ENCODE assay signal across 10 cellular contexts in genomic region chr9:131672451-131672850, GRCh38.
DNase-seq lines count a peak whose midpoint lies in the region; ATAC-seq and TF ChIP-seq lines count a peak whose summit lies in the region.
"Had no signal": no experiment of that assay in that cellular context is flagged by ENCODE, and none has a peak within 500 bp of the region (broad histone marks: within the 10 kb centered on the region; RNA-seq: fewer than 3 reads in every experiment).

No MANE protein-coding gene starts in this region.

- peaks cover 99% of the 10 kb centered on the region for H3K4me1 Mint-ChIP-seq in activated T-cell treated with anti-CD3 and anti-CD28 coated beads, Interleukin-2, amount 50 U/mL, for 24 hours (ENCODE audit: low read depth)
- peaks cover 83% of the 10 kb centered on the region for H3K4me1 Mint-ChIP-seq in activated T-helper 2 cell treated with anti-CD3 and anti-CD28 coated beads, Interferon-gamma antibody, Interleukin-2, Interleukin-4, amounts not matched to agents 10 μg/mL and 5 μg/mL and 100 μg/mL, durations not matched to agents 14 hours and 24 hours and 36 hours (ENCODE audit: low read depth)

- peaks cover 45 to 96% of the 10 kb centered on the region in 2 donors for H3K4me1 ChIP-seq in thyroid gland

- no peak for TF ChIP-seq POLR2A in thyroid gland (IDR thresholded peaks at IDR 0.05)

- intact Hi-C loops in activated T-helper 2 cell treated with anti-CD3 and anti-CD28 coated beads, Interferon-gamma antibody, Interleukin-2, Interleukin-4, amounts not matched to agents 10 μg/mL and 5 μg/mL and 100 μg/mL, durations not matched to agents 14 hours and 24 hours and 36 hours (cut with micrococcal nuclease): no loop called here
- intact Hi-C loops in thyroid gland (cut with DNase I): no loop called here

- peaks cover 28% of the 10 kb centered on the region for H3K36me3 Mint-ChIP-seq in activated T-cell treated with anti-CD3 and anti-CD28 coated beads, Interleukin-2, amount 50 U/mL, for 24 hours (ENCODE audit: low read depth)
- peaks cover 19% of the 10 kb centered on the region for H3K36me3 Mint-ChIP-seq in activated T-helper 2 cell treated with anti-CD3 and anti-CD28 coated beads, Interferon-gamma antibody, Interleukin-2, Interleukin-4, amounts not matched to agents 10 μg/mL and 5 μg/mL and 100 μg/mL, durations not matched to agents 14 hours and 24 hours and 36 hours (ENCODE audit: low read depth)

- H3K36me3 ChIP-seq in thyroid gland: no peaks in the 10 kb centered on the region

- H3K27me3 ChIP-seq in layer of hippocampus (ENCODE audit: control insufficient read depth, insufficient read depth, low read length): no peaks in the 10 kb centered on the region
- no peaks in the 10 kb centered on the region for H3K27me3 ChIP-seq in thyroid gland

- no peaks in the 10 kb centered on the region for H3K27me3 Mint-ChIP-seq in activated T-cell treated with anti-CD3 and anti-CD28 coated beads, Interleukin-2, amount 50 U/mL, for 24 hours
- H3K27me3 Mint-ChIP-seq in activated T-helper 2 cell treated with anti-CD3 and anti-CD28 coated beads, Interferon-gamma antibody, Interleukin-2, Interleukin-4, amounts not matched to agents 10 μg/mL and 5 μg/mL and 100 μg/mL, durations not matched to agents 14 hours and 24 hours and 36 hours (ENCODE audit: low read depth): no peaks in the 10 kb centered on the region

- H3K4me3 ChIP-seq in thyroid gland (replicated peaks in 1 of 3): no peak overlapping the region

- ATAC-seq in HG03342 (IDR thresholded peaks at IDR 0.05; ENCODE audit: unreplicated experiment) (no peak), GM19328 (IDR thresholded peaks at IDR 0.05; ENCODE audit: unreplicated experiment) (no peak)

- no peak for DNase-seq in activated T-cell treated with anti-CD3 and anti-CD28 coated beads, Interleukin-2, amount 50 U/mL, for 24 hours
- DNase-seq in activated T-cell treated with anti-CD3 and anti-CD28 coated beads, Interleukin-2, amount 50 U/mL, for 1 hour: no peak
- no peak for DNase-seq in activated T-helper 2 cell treated with anti-CD3 and anti-CD28 coated beads, Interferon-gamma antibody, Interleukin-2, Interleukin-4, amounts not matched to agents 10 μg/mL and 5 μg/mL and 100 μg/mL, durations not matched to agents 14 hours and 24 hours and 36 hours (ENCODE audit: low spot score)
- no peak for DNase-seq in thyroid gland
- no peak for DNase-seq in occipital lobe (lab: John Stamatoyannopoulos, UW)
- DNase-seq: NCI-H510A, SK-N-SH had no signal

- H3K9me3 ChIP-seq in thyroid gland: no peaks in the 10 kb centered on the region
- H3K9me3 ChIP-seq: SK-N-SH had no signal

- no peak overlapping the region for H3K4me3 Mint-ChIP-seq in activated T-cell treated with anti-CD3 and anti-CD28 coated beads, Interleukin-2, amount 50 U/mL, for 24 hours
- no peak overlapping the region for H3K4me3 Mint-ChIP-seq in activated T-helper 2 cell treated with anti-CD3 and anti-CD28 coated beads, Interferon-gamma antibody, Interleukin-2, Interleukin-4, amounts not matched to agents 10 μg/mL and 5 μg/mL and 100 μg/mL, durations not matched to agents 14 hours and 24 hours and 36 hours (ENCODE audit: low read depth)

- H3K9me3 Mint-ChIP-seq in activated T-cell treated with anti-CD3 and anti-CD28 coated beads, Interleukin-2, amount 50 U/mL, for 24 hours: no peaks in the 10 kb centered on the region
- H3K9me3 Mint-ChIP-seq in activated T-helper 2 cell treated with anti-CD3 and anti-CD28 coated beads, Interferon-gamma antibody, Interleukin-2, Interleukin-4, amounts not matched to agents 10 μg/mL and 5 μg/mL and 100 μg/mL, durations not matched to agents 14 hours and 24 hours and 36 hours: no peaks in the 10 kb centered on the region

- TF ChIP-seq CTCF in thyroid gland (IDR thresholded peaks at IDR 0.05): no peak

- WGBS in thyroid gland, 2 donors: 72 to 73% methylated on average over 4 of the region's 4 CpGs

- H3K27ac Mint-ChIP-seq in activated T-cell treated with anti-CD3 and anti-CD28 coated beads, Interleukin-2, amount 50 U/mL, for 24 hours: peak overlapping the region; percentile 100
- H3K27ac Mint-ChIP-seq in activated T-helper 2 cell treated with anti-CD3 and anti-CD28 coated beads, Interferon-gamma antibody, Interleukin-2, Interleukin-4, amounts not matched to agents 10 μg/mL and 5 μg/mL and 100 μg/mL, durations not matched to agents 14 hours and 24 hours and 36 hours: peak overlapping the region; percentile 18

- H3K27ac ChIP-seq in layer of hippocampus (ENCODE audit: low read depth, low read length): peak overlapping the region; percentile 10
- H3K27ac ChIP-seq in thyroid gland: peak overlapping the region in 2 of 3 donors; percentile 54 to 71
